Comparison of ENCODE assay signal across 1 cellular context in genomic region chr5:13553896-13554295, GRCh38.
TF ChIP-seq lines count a peak whose summit lies in the region.

No MANE protein-coding gene starts in this region.

TF ChIP-seq in endothelial cell of umbilical vein, 7 proteins besides CTCF, POLR2A, EP300 and RAD21:
- TF ChIP-seq POLR2AphosphoS5 (IDR thresholded peaks at IDR 0.05; ENCODE audit: insufficient read depth, low read depth, low read length): no peak
- TF ChIP-seq MYC (IDR thresholded peaks at IDR 0.05; ENCODE audit: low read depth, low read length): no peak
- TF ChIP-seq EZH2 (IDR thresholded peaks at IDR 0.05; ENCODE audit: borderline replicate concordance, low read depth, low read length, severe bottlenecking): no peak
- TF ChIP-seq JUN (IDR thresholded peaks at IDR 0.05; ENCODE audit: borderline replicate concordance, insufficient read depth, insufficient read length, low read depth): no peak
- no peak for TF ChIP-seq GATA2 (IDR thresholded peaks at IDR 0.05; ENCODE audit: insufficient read depth, insufficient read length, low read depth, low read length)
- no peak for TF ChIP-seq MAX (IDR thresholded peaks at IDR 0.05; ENCODE audit: insufficient read depth, insufficient read length)
- TF ChIP-seq FOS (IDR thresholded peaks at IDR 0.05; ENCODE audit: borderline replicate concordance, insufficient read depth, low read length): no peak
